8 cellular contexts compared by ENCODE assay signal in the genomic region with DNA sequence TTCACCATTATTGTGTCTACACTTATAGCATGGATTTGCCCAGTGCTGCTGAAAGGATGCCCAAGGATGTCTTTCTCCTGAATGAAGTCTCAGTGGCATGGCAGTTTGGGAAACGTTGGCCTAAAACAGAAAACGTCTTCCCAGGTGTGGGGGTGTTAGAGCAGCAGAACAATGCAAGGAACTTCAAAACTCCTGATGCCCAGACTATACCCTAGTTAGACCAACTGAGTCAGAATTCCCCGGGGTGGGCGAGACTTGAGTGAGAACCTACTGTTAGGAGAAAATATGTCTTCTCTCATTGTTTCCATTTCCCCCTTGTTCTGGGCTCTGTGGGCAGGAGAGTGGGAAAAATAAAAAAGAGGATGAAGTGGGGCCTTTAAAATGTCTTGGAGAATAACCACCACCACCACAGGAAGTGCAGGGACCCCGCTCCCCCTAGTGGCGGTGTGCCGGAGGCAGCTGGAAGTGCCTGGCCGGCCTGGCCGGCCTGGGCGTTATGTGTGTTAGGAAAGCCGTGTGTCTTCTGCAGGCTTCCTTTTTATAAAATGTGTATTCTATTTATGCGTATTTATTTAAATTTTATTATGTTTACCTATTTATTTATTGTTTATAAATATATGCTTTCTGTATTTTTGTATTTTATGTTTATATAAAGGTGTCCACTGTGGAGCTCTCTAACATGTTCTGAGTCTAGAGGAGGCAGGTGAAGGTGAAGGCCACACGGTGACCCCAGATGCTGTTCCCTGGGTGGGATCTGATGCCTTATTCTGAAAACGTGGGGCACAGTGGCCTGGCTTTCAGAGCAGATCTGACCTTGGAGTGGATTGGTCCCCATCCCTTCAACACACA.
A peak's percentile ranks its signal among the peaks of the same experiment; 100 is the strongest.
DNase-seq lines count a peak whose midpoint lies in the region; ATAC-seq and TF ChIP-seq lines count a peak whose summit lies in the region.

No MANE protein-coding gene starts in this region.

- no peak for ATAC-seq in HG03045 (IDR thresholded peaks at IDR 0.05; ENCODE audit: unreplicated experiment)

- DNase-seq in 8988T: peak; percentile 70
- DNase-seq in HuH-7.5 (ENCODE audit: low spot score): peak; percentile 54
- peak; percentile 8 for DNase-seq in SHP77 treated with DMSO at 0.1 percent for 48 hours (lab: John Stamatoyannopoulos, UW)
- peak in 48 of 56 donors; percentile 1 to 83 (median 36) for DNase-seq in amygdala (lab: John Stamatoyannopoulos, UW)
- peak; percentile 68 for DNase-seq in inferior parietal cortex (ENCODE audit: extremely low spot score)
- DNase-seq in stimulated activated CD4-positive, alpha-beta T cell treated with anti-CD3 and anti-CD28 coated beads, Interleukin-2, amount 100 ng/mL, for 24 hours: peak; percentile 40 to 71

- TF ChIP-seq CTCF in GM12872 (IDR thresholded peaks at IDR 0.05; ENCODE audit: insufficient read depth, low read depth, low read length): peak; percentile 85

Comparison
In these comparisons a context has a peak if more than half of its experiments do, and no peak if none do; other contexts are left out.
1. DNase-seq: peak in every context shown above with its lines; median percentile 70 in 8988T; 68 in inferior parietal cortex; 56 in stimulated activated CD4-positive, alpha-beta T cell treated with anti-CD3 and anti-CD28 coated beads, Interleukin-2, amount 100 ng/mL, for 24 hours; 54 in HuH-7.5; 36 in amygdala; 8 in SHP77 treated with DMSO at 0.1 percent for 48 hours.